15 cellular contexts compared by ENCODE assay signal in genomic region chr2:159873136-159873728, GRCh38. TPM values are rescaled to one million over a fixed set of nuclear protein-coding genes. Genes with fewer than 3 reads are reported as not detected.
DNase-seq lines count a peak whose midpoint lies in the region; ATAC-seq and TF ChIP-seq lines count a peak whose summit lies in the region.
"Had no signal": no experiment of that assay in that cellular context is flagged by ENCODE, and none has a peak within 500 bp of the region (broad histone marks: within the 10 kb centered on the region; RNA-seq: fewer than 3 reads in every experiment).

No MANE protein-coding gene starts in this region.

- POLR2A ChIA-PET in BJ (lab: Charles Lee), result no interaction called here
- POLR2A ChIA-PET in HEK293T (lab: Yijun Ruan, JAX), result no interaction called here

- H3K4me3 ChIP-seq in BJ (ENCODE audit: low read depth, low read length) (no peak overlapping the region), H7 (ENCODE audit: insufficient read depth, low read depth, low read length) (no peak overlapping the region)
- H3K4me3 ChIP-seq: hepatocyte, pancreas had no signal

- no peaks in the 10 kb centered on the region for H3K36me3 ChIP-seq in BJ (ENCODE audit: control insufficient read depth, insufficient read depth, low read length)
- H3K36me3 ChIP-seq in H7 (replicated peaks; ENCODE audit: control insufficient read depth, insufficient read depth, low read length), result no peaks in the 10 kb centered on the region
- H3K36me3 ChIP-seq: pancreas had no signal

- no peaks in the 10 kb centered on the region for H3K27me3 ChIP-seq in BJ (ENCODE audit: control insufficient read depth, insufficient read depth, low read length)
- no peaks in the 10 kb centered on the region for H3K27me3 ChIP-seq in H7 (ENCODE audit: control insufficient read depth, insufficient read depth, low read length)
- H3K27me3 ChIP-seq: hepatocyte, pancreas had no signal

- TF ChIP-seq CTCF in BJ (IDR thresholded peaks at IDR 0.05; ENCODE audit: insufficient read depth, low read depth, low read length), result 0 out of 2 replicates have a peak, but pooled peaks have one; percentile 5

- no peak for DNase-seq in BJ (ENCODE audit: low read depth)
- DNase-seq in HEK293T (ENCODE audit: extremely low spot score), result no peak
- peak; percentile 5 for DNase-seq in RPMI7951 (ENCODE audit: low read depth)
- DNase-seq in left lobe of liver (ENCODE audit: low spot score), result no peak
- DNase-seq in H7, result no peak
- no peak for DNase-seq in NCI-H774 (lab: John Stamatoyannopoulos, UW)
- DNase-seq: activated T-cell treated with anti-CD3 and anti-CD28 coated beads, Interleukin-2, amount 50 U/mL, for 4 hours; CD4-positive, alpha-beta memory T cell; NCI-H2081 treated with DMSO at 0.1 percent for 48 hours; SHP77; stimulated activated CD4-positive, alpha-beta T cell treated with anti-CD3 and anti-CD28 coated beads, Interleukin-1b, Interleukin-23, amount 100 ng/mL, for 48 hours had no signal

- ATAC-seq in left lobe of liver, result peak; percentile 60
- no peak for ATAC-seq in GM21528 (IDR thresholded peaks at IDR 0.05; ENCODE audit: low FRiP score, unreplicated experiment)
- no peak for ATAC-seq in HG02623 (IDR thresholded peaks at IDR 0.05; ENCODE audit: unreplicated experiment)
- ATAC-seq: activated T-cell treated with anti-CD3 and anti-CD28 coated beads, Interleukin-2, amount 50 U/mL, for 4 hours had no signal

- CTCF ChIA-PET in BJ (lab: Yijun Ruan, JAX) (no interaction called here), HEK293T (lab: Yijun Ruan, JAX) (interaction anchor here (0.6 kb wide), 1 partner anchor 802 kb away, joined by 3 read pairs; no protein-coding TSS in a partner anchor)

TF ChIP-seq in HEK293T, 16 proteins besides CTCF, POLR2A, EP300 and RAD21:
- TF ChIP-seq PKNOX1 (IDR thresholded peaks at IDR 0.05), result peak; percentile 30; the same call in 1 of the 2 replicates
- no peak for TF ChIP-seq CTBP1 (IDR thresholded peaks at IDR 0.05; ENCODE audit: borderline replicate concordance)
- TF ChIP-seq FOXA1 (IDR thresholded peaks at IDR 0.05), result no peak

RNA-seq across cellular contexts. Expression of gene LY75, which starts 31.3 kb away (rescaled TPM):
- polyA plus RNA-seq in BJ (2011; rRNA removed), result 0.38 and 0.75 TPM in 2 replicates
- 0.09 and 0.26 TPM in 2 replicates for polyA minus RNA-seq in BJ (2011; rRNA and poly(A)+ RNA removed)
- total RNA-seq in RPMI7951 (2014; rRNA removed; shearing (Covaris generic)), result not detected in 2 replicates
- total RNA-seq in left lobe of liver, result 0.68 TPM
- total RNA-seq in H7 (2014; rRNA removed; shearing (Covaris generic)), result 0.81 and 1.1 TPM in 2 replicates
